11 cellular contexts compared by ENCODE assay signal in the genomic region with DNA sequence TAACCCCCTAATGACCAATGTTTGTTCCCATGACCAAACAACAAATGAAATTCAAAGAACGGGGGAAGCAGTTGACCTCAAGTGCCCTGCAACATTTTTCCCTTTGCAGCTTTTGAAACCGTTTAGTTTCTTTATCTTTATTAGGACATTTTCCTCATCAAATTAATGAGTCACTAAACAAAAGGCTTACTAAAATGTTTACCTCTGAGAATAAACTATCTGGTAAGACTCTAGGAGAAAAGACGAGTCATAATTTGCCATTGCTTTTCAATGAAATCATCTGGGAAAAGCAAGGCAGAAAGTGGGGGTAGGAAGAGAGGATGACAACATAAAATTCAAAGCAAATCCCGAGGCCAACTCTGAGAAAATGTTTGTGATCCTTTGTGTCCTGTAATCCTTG. TPM values are rescaled to one million over a fixed set of nuclear protein-coding genes. Genes with fewer than 3 reads are reported as not detected.
A peak's percentile ranks its signal among the peaks of the same experiment; 100 is the strongest.
DNase-seq lines count a peak whose midpoint lies in the region; TF ChIP-seq lines count a peak whose summit lies in the region.
"Had no signal": no experiment of that assay in that cellular context is flagged by ENCODE, and none has a peak within 500 bp of the region (broad histone marks: within the 10 kb centered on the region; RNA-seq: fewer than 3 reads in every experiment).

No MANE protein-coding gene starts in this region.

- H3K27ac ChIP-seq in ACC112 (ENCODE audit: low read depth, low read length) = peak overlapping the region; percentile 97
- H3K27ac ChIP-seq in brain microvascular endothelial cell = peak overlapping the region; percentile 99

- DNase-seq in HT1080 (ENCODE audit: low read depth) (peak; percentile 78), brain microvascular endothelial cell (peak; percentile 60), kidney glomerular epithelial cell (lab: John Stamatoyannopoulos, UW) (peak; percentile 84), GM13976 (ENCODE audit: low spot score) (no peak), AML-193 (lab: John Stamatoyannopoulos, UW) (no peak), GF-D8 (lab: John Stamatoyannopoulos, UW) (no peak), HAP-1 (ENCODE audit: low spot score in 2 of 2) (no peak)
- DNase-seq: BE2C; NCI-H1417; stimulated activated CD8-positive, alpha-beta memory T cell treated with anti-CD3 and anti-CD28 coated beads, Interleukin-4, amount 100 ng/mL, for 48 hours had no signal

- in situ Hi-C loops in brain microvascular endothelial cell (cut with HindIII; ENCODE audit: low pct_ligation_motif_present, low sequenced_read_pairs) = no loop called here
- in situ Hi-C loops in GM13976 (cut with MboI; ENCODE audit: low sequenced_read_pairs, unreplicated experiment) = no loop called here
- in situ Hi-C loops in HAP-1 (cut with MboI; ENCODE audit: low sequenced_read_pairs) = no loop called here

- no peaks in the 10 kb centered on the region for H3K9me3 ChIP-seq in HAP-1
- H3K9me3 ChIP-seq: BE2C had no signal

- H3K4me1 ChIP-seq in ACC112 (ENCODE audit: control insufficient read depth, insufficient read depth, low read length, unreplicated experiment) (peaks cover 82% of the 10 kb centered on the region), HAP-1 (peaks cover 16% of the 10 kb centered on the region)

- H3K4me3 ChIP-seq in ACC112 (ENCODE audit: low read depth, low read length) (peak overlapping the region; percentile 53), brain microvascular endothelial cell (ENCODE audit: low read depth, low read length) (no peak overlapping the region), HAP-1 (no peak overlapping the region)

- no peak for TF ChIP-seq CTCF in brain microvascular endothelial cell (IDR thresholded peaks at IDR 0.05; ENCODE audit: low read depth, low read length, missing control alignments)
- no peak for TF ChIP-seq CTCF in GM13976 (IDR thresholded peaks at IDR 0.05; ENCODE audit: borderline replicate concordance, control extremely low read depth, extremely low read depth, insufficient read depth, missing control alignments)

- no peaks in the 10 kb centered on the region for H3K27me3 ChIP-seq in ACC112 (ENCODE audit: insufficient read depth, low read length)
- no peaks in the 10 kb centered on the region for H3K27me3 ChIP-seq in brain microvascular endothelial cell (replicated peaks)
- H3K27me3 ChIP-seq in HAP-1 (ENCODE audit: low read depth) = no peaks in the 10 kb centered on the region
- H3K27me3 ChIP-seq: BE2C had no signal

- H3K36me3 ChIP-seq in ACC112 (ENCODE audit: insufficient read depth, low read length) (no peaks in the 10 kb centered on the region), brain microvascular endothelial cell (replicated peaks) (peaks cover 5% of the 10 kb centered on the region), HAP-1 (replicated peaks) (peaks cover 3% of the 10 kb centered on the region; the same call in 1 of the 2 replicates)
- H3K36me3 ChIP-seq: BE2C had no signal

- no peak overlapping the region for H2AFZ ChIP-seq in ACC112 (ENCODE audit: low read length, unreplicated experiment)

- H3K79me2 ChIP-seq in ACC112 (ENCODE audit: control insufficient read depth, insufficient read depth, low read length, unreplicated experiment) = peaks cover 38% of the 10 kb centered on the region

RNA-seq across cellular contexts. Expression of a gene that starts 57.3 kb away (rescaled TPM):
- total RNA-seq in HT1080 (2014; rRNA removed; shearing (Covaris generic)) = 18.8 and 25.9 TPM in 2 replicates
- 20.3 and 24.0 TPM in 2 replicates for polyA plus RNA-seq in HT1080 (2015; cell fraction: cytosol; rRNA removed)
- polyA plus RNA-seq in HT1080 (2015; cell fraction: nucleus; rRNA removed) = 16.6 and 21.6 TPM in 2 replicates

Comparison
In these comparisons a context has a peak if more than half of its experiments do, and no peak if none do; other contexts are left out.
1. DNase-seq: peak in HT1080 (single experiment), brain microvascular endothelial cell (single experiment) and kidney glomerular epithelial cell (single experiment); none in GM13976 (single experiment), AML-193 (0 of 2), GF-D8 (single experiment) and HAP-1 (0 of 2).